ENCODE assay signal across 10 cellular contexts in the genomic region with DNA sequence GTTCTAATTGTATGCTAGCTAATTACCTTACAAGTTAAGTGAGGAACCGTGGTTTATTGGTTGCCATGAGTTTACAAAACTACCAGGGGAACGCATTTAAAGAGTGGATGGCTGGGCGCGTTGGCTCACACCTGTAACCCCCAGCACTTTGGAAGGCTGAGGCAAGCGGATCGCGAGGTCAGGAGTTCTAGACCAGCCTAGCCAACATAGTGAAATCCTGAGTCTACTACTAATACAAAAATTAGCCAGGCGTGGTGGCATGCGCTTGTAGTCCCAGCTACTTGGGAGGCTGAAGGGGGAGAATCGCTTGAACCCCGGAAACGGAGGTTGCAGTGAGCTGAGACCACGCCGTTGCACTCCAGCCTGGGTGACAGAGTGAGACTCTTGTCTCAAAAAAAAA. TPM values are rescaled to one million over a fixed set of nuclear protein-coding genes. Genes with fewer than 3 reads are reported as not detected.
DNase-seq lines count a peak whose midpoint lies in the region; ATAC-seq, FAIRE-seq and TF ChIP-seq lines count a peak whose summit lies in the region.
"Had no signal": no experiment of that assay in that cellular context is flagged by ENCODE, and none has a peak within 500 bp of the region (broad histone marks: within the 10 kb centered on the region; RNA-seq: fewer than 3 reads in every experiment).

No MANE protein-coding gene starts in this region.

- no peak for TF ChIP-seq EP300 in suprapubic skin (IDR thresholded peaks at IDR 0.05)

- H3K27ac ChIP-seq in liver (ENCODE audit: low read depth in 1 of 2, low read length in 2 of 2), result no peak overlapping the region
- H3K27ac ChIP-seq in suprapubic skin, result no peak overlapping the region
- H3K27ac ChIP-seq in small intestine (ENCODE audit: low read depth in 1 of 2, low read length in 1 of 2), result no peak overlapping the region
- no peak overlapping the region for H3K27ac ChIP-seq in neuronal stem cell (replicated peaks; ENCODE audit: low read length)

- peaks cover 1 to 57% (median 45%) of the 10 kb centered on the region in 4 donors for H3K4me1 ChIP-seq in liver (ENCODE audit: control insufficient read depth in 4 of 4, insufficient read depth in 4 of 4, low read length in 3 of 4)
- peaks cover 35% of the 10 kb centered on the region for H3K4me1 ChIP-seq in suprapubic skin
- H3K4me1 ChIP-seq in small intestine (ENCODE audit: control insufficient read depth in 2 of 2, insufficient read depth in 1 of 2, low read depth in 1 of 2, low read length in 1 of 2), result peaks cover 2 to 12% of the 10 kb centered on the region in 2 donors
- H3K4me1 ChIP-seq in neuronal stem cell (ENCODE audit: control insufficient read depth in 2 of 2, insufficient read depth in 1 of 2, low read depth in 1 of 2, low read length in 2 of 2), result peaks cover 2 to 14% of the 10 kb centered on the region in 2 donors

- H3K4me1 Mint-ChIP-seq in activated T-cell treated with anti-CD3 and anti-CD28 coated beads, Interleukin-2, amount 50 U/mL, for 4 hours (ENCODE audit: low read depth), result peaks cover 57% of the 10 kb centered on the region
- peaks cover 56% of the 10 kb centered on the region for H3K4me1 Mint-ChIP-seq in activated naive CD8-positive, alpha-beta T cell treated with anti-CD3 and anti-CD28 coated beads for 36 hours

- TF ChIP-seq CTCF in liver (IDR thresholded peaks at IDR 0.05; ENCODE audit: low read depth, low read length, missing input control), result no peak
- no peak for TF ChIP-seq CTCF in suprapubic skin (IDR thresholded peaks at IDR 0.05)

- no peak overlapping the region for H4K8ac ChIP-seq in neuronal stem cell (ENCODE audit: low read depth, low read length)

- FAIRE-seq in small intestine (lab: Jason Lieb, UNC), result no peak

- no peak for TF ChIP-seq RAD21 in liver (IDR thresholded peaks at IDR 0.05)

- TF ChIP-seq POLR2A in suprapubic skin (IDR thresholded peaks at IDR 0.05), result no peak

- no peak overlapping the region for H2AFZ ChIP-seq in neuronal stem cell (ENCODE audit: low read length)

- peak overlapping the region in 2 of 3 donors; percentile 76 to 93 for H3K4me3 ChIP-seq in liver (ENCODE audit: low read depth in 1 of 3, low read length in 3 of 3)
- H3K4me3 ChIP-seq in suprapubic skin, result peak overlapping the region; percentile 99
- H3K4me3 ChIP-seq in small intestine (ENCODE audit: low read depth in 1 of 2, low read length in 2 of 2), result no peak overlapping the region
- H3K4me3 ChIP-seq in neuronal stem cell (ENCODE audit: low read length in 2 of 2), result peak overlapping the region in 1 of 2 donors; percentile 94

- H3K18ac ChIP-seq in neuronal stem cell (ENCODE audit: low read length), result no peak overlapping the region

- H3K27me3 ChIP-seq in liver (ENCODE audit: control insufficient read depth in 4 of 4, insufficient read depth in 4 of 4, low read length in 3 of 4) (no peaks in the 10 kb centered on the region), suprapubic skin (no peaks in the 10 kb centered on the region), small intestine (ENCODE audit: control insufficient read depth in 2 of 2, insufficient read depth in 2 of 2, low read length in 2 of 2) (no peaks in the 10 kb centered on the region), neuronal stem cell (ENCODE audit: control insufficient read depth in 3 of 3, insufficient read depth in 3 of 3, low read depth in 1 of 3, low read length in 3 of 3) (no peaks in the 10 kb centered on the region)

- no peak overlapping the region for H4K91ac ChIP-seq in neuronal stem cell (ENCODE audit: low read depth, low read length, poor library complexity)

- DNase-seq in activated T-cell treated with anti-CD3 and anti-CD28 coated beads, Interleukin-2, amount 50 U/mL, for 4 hours, result no peak
- DNase-seq in activated T-cell treated with anti-CD3 and anti-CD28 coated beads for 4 hours (no peak), suprapubic skin (ENCODE audit: low spot score in 2 of 2) (peak in 1 of 2 donors; percentile 50), small intestine (no peak), NCI-H2081 (lab: John Stamatoyannopoulos, UW) (no peak), neuronal stem cell (ENCODE audit: low spot score) (no peak)
- DNase-seq in activated naive CD8-positive, alpha-beta T cell treated with anti-CD3 and anti-CD28 coated beads for 36 hours, result no peak
- DNase-seq: NCI-H510A treated with DMSO at 0.1 percent for 48 hours; stimulated activated naive CD4-positive, alpha-beta T cell treated with Interleukin-2 at 50 U/mL for 16 hours had no signal

- H3K9me3 Mint-ChIP-seq in activated T-cell treated with anti-CD3 and anti-CD28 coated beads, Interleukin-2, amount 50 U/mL, for 4 hours, result no peaks in the 10 kb centered on the region
- no peaks in the 10 kb centered on the region for H3K9me3 Mint-ChIP-seq in activated naive CD8-positive, alpha-beta T cell treated with anti-CD3 and anti-CD28 coated beads for 36 hours

- no peak overlapping the region for H2BK5ac ChIP-seq in neuronal stem cell (ENCODE audit: low read length)

- H3K36me3 ChIP-seq in liver (ENCODE audit: control insufficient read depth in 4 of 4, insufficient read depth in 3 of 4, low read depth in 1 of 4, low read length in 3 of 4) (peaks cover 20 to 59% (median 53%) of the 10 kb centered on the region in 4 donors), suprapubic skin (peaks cover 56% of the 10 kb centered on the region), small intestine (ENCODE audit: control insufficient read depth in 2 of 2, insufficient read depth in 2 of 2, low read length in 2 of 2) (peaks cover 24 to 41% of the 10 kb centered on the region in 2 donors), neuronal stem cell (replicated peaks in 1 of 2; ENCODE audit: control insufficient read depth in 2 of 2, insufficient read depth in 2 of 2, low read length in 2 of 2) (peaks cover 45 to 64% of the 10 kb centered on the region in 2 donors)

- peak overlapping the region; percentile 87 for H3K27ac Mint-ChIP-seq in activated naive CD8-positive, alpha-beta T cell treated with anti-CD3 and anti-CD28 coated beads for 36 hours

- H3K27me3 Mint-ChIP-seq in activated T-cell treated with anti-CD3 and anti-CD28 coated beads, Interleukin-2, amount 50 U/mL, for 4 hours (ENCODE audit: low read depth), result no peaks in the 10 kb centered on the region
- H3K27me3 Mint-ChIP-seq in activated naive CD8-positive, alpha-beta T cell treated with anti-CD3 and anti-CD28 coated beads for 36 hours, result no peaks in the 10 kb centered on the region

- no peak overlapping the region for H3K23ac ChIP-seq in neuronal stem cell (ENCODE audit: low read depth, low read length, poor library complexity)

- H2AK5ac ChIP-seq in neuronal stem cell (ENCODE audit: low read depth, low read length), result no peak overlapping the region

- H2BK120ac ChIP-seq in neuronal stem cell (ENCODE audit: low read depth, low read length), result no peak overlapping the region

- no peak overlapping the region for H2BK15ac ChIP-seq in neuronal stem cell (ENCODE audit: low read length)

- H3K4me3 Mint-ChIP-seq in activated T-cell treated with anti-CD3 and anti-CD28 coated beads, Interleukin-2, amount 50 U/mL, for 4 hours, result peak overlapping the region; percentile 94
- H3K4me3 Mint-ChIP-seq in activated naive CD8-positive, alpha-beta T cell treated with anti-CD3 and anti-CD28 coated beads for 36 hours, result peak overlapping the region; percentile 92

- peaks cover 56% of the 10 kb centered on the region for H3K36me3 Mint-ChIP-seq in activated T-cell treated with anti-CD3 and anti-CD28 coated beads, Interleukin-2, amount 50 U/mL, for 4 hours (ENCODE audit: insufficient read depth)
- peaks cover 58% of the 10 kb centered on the region for H3K36me3 Mint-ChIP-seq in activated naive CD8-positive, alpha-beta T cell treated with anti-CD3 and anti-CD28 coated beads for 36 hours

- no peak overlapping the region for H3K4ac ChIP-seq in neuronal stem cell (ENCODE audit: low read length)

- H3K9ac ChIP-seq in liver (ENCODE audit: low read depth in 1 of 2, low read length in 2 of 2), result peak overlapping the region in 1 of 2 donors; percentile 6
- no peak overlapping the region for H3K9ac ChIP-seq in neuronal stem cell (ENCODE audit: low read depth, low read length, poor library complexity)

- H3K79me1 ChIP-seq in neuronal stem cell (ENCODE audit: low read depth, low read length), result peaks cover 6% of the 10 kb centered on the region

- H2BK12ac ChIP-seq in neuronal stem cell (ENCODE audit: low read length), result no peak overlapping the region

- 96% methylated on average over 14 of the region's 14 CpGs for WGBS in liver
- WGBS in suprapubic skin, result 93% methylated on average over 14 of the region's 14 CpGs
- WGBS in small intestine, 3 donors, result 88 to 94% (median 92%) methylated on average over 14 of the region's 14 CpGs
- no CpG with 5 or more reads among the region's 14 CpGs for WGBS in neuronal stem cell (ENCODE audit: extremely low coverage in 2 of 2, insufficient read length in 2 of 2, insufficient replicate concordance in 1 of 2), 2 donors

- no peak overlapping the region for H3K4me2 ChIP-seq in neuronal stem cell (ENCODE audit: insufficient read depth, low read length, poor library complexity, severe bottlenecking)

- H3K9me3 ChIP-seq in liver (ENCODE audit: control insufficient read depth in 4 of 4, low read length in 3 of 4) (no peaks in the 10 kb centered on the region), suprapubic skin (no peaks in the 10 kb centered on the region), small intestine (ENCODE audit: control insufficient read depth, low read depth) (no peaks in the 10 kb centered on the region), neuronal stem cell (replicated peaks in 1 of 2; ENCODE audit: control insufficient read depth in 2 of 2, insufficient read depth in 1 of 2, low read depth in 1 of 2, low read length in 2 of 2) (no peaks in the 10 kb centered on the region)

- no peak overlapping the region for H3K14ac ChIP-seq in neuronal stem cell (ENCODE audit: low read length)

- ATAC-seq in activated T-cell treated with anti-CD3 and anti-CD28 coated beads, Interleukin-2, amount 50 U/mL, for 4 hours, result no peak

TF ChIP-seq in liver, 16 proteins besides CTCF, POLR2A, EP300 and RAD21 (continues in another document):
- TF ChIP-seq FOXA2 (IDR thresholded peaks at IDR 0.05), result no peak
- no peak for TF ChIP-seq YY1 (IDR thresholded peaks at IDR 0.05)

RNA-seq across cellular contexts. Expression of a gene that starts 2.2 kb away (rescaled TPM):
- 100 to 1,000 TPM; 434 to 457 (median 451) TPM for total RNA-seq in activated T-cell treated with anti-CD3 and anti-CD28 coated beads, Interleukin-2, amount 50 U/mL, for 4 hours
- total RNA-seq in activated naive CD8-positive, alpha-beta T cell treated with anti-CD3 and anti-CD28 coated beads for 36 hours, result 100 to 1,000 TPM; 409 to 421 TPM
- total RNA-seq in liver, result 100 to 1,000 TPM; 121 to 181 TPM
- 100 to 1,000 TPM; 203 to 435 TPM for polyA plus RNA-seq in liver
- total RNA-seq in suprapubic skin, result 100 to 1,000 TPM; 167 to 241 (median 194) TPM
- polyA plus RNA-seq in small intestine, result 100 to 1,000 TPM in 1 of 3 donors, 10 to 100 TPM in 2; 80.5 to 148 (median 82.3) TPM
- 304 TPM for polyA plus RNA-seq in neuronal stem cell (2013, experiment 1 of 2)
- polyA plus RNA-seq in neuronal stem cell (2013, experiment 2 of 2), result 312 TPM

RNA-seq across cellular contexts. Expression of a gene that starts 49.0 kb away (rescaled TPM):
- 10 to 100 TPM; 79.9 to 96.2 (median 95.5) TPM for total RNA-seq in activated T-cell treated with anti-CD3 and anti-CD28 coated beads, Interleukin-2, amount 50 U/mL, for 4 hours
- total RNA-seq in activated naive CD8-positive, alpha-beta T cell treated with anti-CD3 and anti-CD28 coated beads for 36 hours, result 10 to 100 TPM; 71.0 to 74.3 TPM
- total RNA-seq in liver (10 to 100 TPM; 48.0 to 86.0 TPM), suprapubic skin (10 to 100 TPM; 44.6 to 95.2 (median 57.2) TPM)
- polyA plus RNA-seq in liver (10 to 100 TPM; 14.1 to 18.1 TPM), small intestine (10 to 100 TPM; 37.7 to 67.8 (median 62.4) TPM)
- polyA plus RNA-seq in neuronal stem cell (2013, experiment 1 of 2), result 55.4 TPM
- 55.0 TPM for polyA plus RNA-seq in neuronal stem cell (2013, experiment 2 of 2)

Comparison
In these comparisons a context has a peak if more than half of its experiments do, and no peak if none do; other contexts are left out.
1. H3K4me3 ChIP-seq: peak in liver (2 of 3) and suprapubic skin (single experiment); none in small intestine (0 of 2).